Comparison of ENCODE assay signal across 1 cellular context in genomic region chr11:78189851-78190250, GRCh38.
TF ChIP-seq lines count a peak whose summit lies in the region.

No MANE protein-coding gene starts in this region.

TF ChIP-seq in GM23338, 12 proteins besides CTCF, POLR2A, EP300 and RAD21 (continued from another document):
- no peak for TF ChIP-seq ZNF462 (CRISPR knock-in tag; IDR thresholded peaks at IDR 0.05)
- TF ChIP-seq EZH2phosphoT487 (IDR thresholded peaks at IDR 0.05; ENCODE audit: unreplicated experiment): no peak
- no peak for TF ChIP-seq CREB1 (CRISPR knock-in tag; IDR thresholded peaks at IDR 0.05; ENCODE audit: low read depth)
TF ChIP-seq in GM23338: peak in this region for 0.
